ENCODE assay signal across 8 cellular contexts in the genomic region with DNA sequence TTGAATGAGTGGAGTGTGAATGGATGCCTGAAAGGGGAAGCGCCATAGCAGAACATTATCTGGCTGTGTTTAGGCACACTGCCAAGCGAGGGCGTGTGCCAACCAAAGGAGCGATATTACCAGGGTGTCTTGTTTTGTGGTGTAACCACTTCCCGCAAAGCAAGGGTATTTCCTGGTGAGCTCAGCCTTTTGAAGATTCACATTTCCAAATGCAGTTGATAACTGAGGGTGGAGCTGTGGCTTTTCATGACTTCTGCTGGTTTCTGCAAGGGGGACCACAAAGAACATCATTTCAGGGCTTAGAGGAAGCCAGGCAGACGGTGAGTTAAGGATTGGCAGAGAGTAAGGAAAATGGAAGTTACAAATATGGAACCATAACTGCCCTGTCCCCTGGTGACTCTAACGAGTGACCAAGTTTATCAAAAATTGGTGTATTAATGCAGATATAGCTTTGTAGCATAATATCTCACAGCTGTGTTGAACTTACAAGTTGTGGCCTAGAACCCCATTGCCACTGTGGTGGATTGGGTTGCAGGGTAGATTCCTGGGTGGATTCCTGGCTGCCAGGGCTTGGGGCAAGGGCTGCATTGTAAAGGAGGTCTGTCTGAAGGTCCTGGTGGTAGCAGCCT.
DNase-seq lines count a peak whose midpoint lies in the region; ATAC-seq and TF ChIP-seq lines count a peak whose summit lies in the region.

No MANE protein-coding gene starts in this region.

- H3K27ac ChIP-seq in skin epidermis: peak overlapping the region in 17 of 21 experiments; percentile 13 to 84 (median 66)

- H3K4me3 ChIP-seq in GM12864 (ENCODE audit: low read depth, low read length): no peak overlapping the region
- no peak overlapping the region for H3K4me3 ChIP-seq in skin epidermis

- no peak for TF ChIP-seq CTCF in GM12864 (IDR thresholded peaks at IDR 0.05; ENCODE audit: low read depth, low read length, missing control alignments)

- DNase-seq in GM12864 (ENCODE audit: low read depth) (peak; percentile 70), COLO829 (ENCODE audit: low spot score) (no peak), HuH-7 (ENCODE audit: low spot score) (no peak)
- peak; percentile 63 for DNase-seq in NK-92 treated with Interleukin-12 subunit alpha and Interleukin-12 subunit beta, amount 100 ng/mL, for 24 hours (lab: John Stamatoyannopoulos, UW)
- peak; percentile 54 for DNase-seq in activated CD8-positive, alpha-beta memory T cell treated with anti-CD3 and anti-CD28 coated beads, Interleukin-2, amount 50 U/mL, for 24 hours (ENCODE audit: extremely low read depth)

- peak; percentile 60 for ATAC-seq in HG03097 (IDR thresholded peaks at IDR 0.05; ENCODE audit: low FRiP score, unreplicated experiment)
- ATAC-seq in esophagus mucosa: peak; percentile 85

Comparison
In these comparisons a context has a peak if more than half of its experiments do, and no peak if none do; other contexts are left out.
1. DNase-seq: peak in GM12864 (single experiment), NK-92 treated with Interleukin-12 subunit alpha and Interleukin-12 subunit beta, amount 100 ng/mL, for 24 hours (single experiment) and activated CD8-positive, alpha-beta memory T cell treated with anti-CD3 and anti-CD28 coated beads, Interleukin-2, amount 50 U/mL, for 24 hours (single experiment); none in COLO829 (single experiment) and HuH-7 (single experiment).